In genomic region chr1:150259758-150260669, GRCh38 we compare ENCODE assay signal across 1 cellular context.
TF ChIP-seq lines count a peak whose summit lies in the region.

No MANE protein-coding gene starts in this region.

TF ChIP-seq in HepG2, 621 proteins besides CTCF, POLR2A, EP300 and RAD21 (continues in another document):
- TF ChIP-seq PRDM10 (CRISPR knock-in tag; IDR thresholded peaks at IDR 0.05; ENCODE audit: low read depth) = 0 out of 2 replicates have a peak, but pooled peaks have one; percentile 38
- peak; percentile 93 for TF ChIP-seq SIX1 (CRISPR knock-in tag; IDR thresholded peaks at IDR 0.05; ENCODE audit: borderline replicate concordance)
- TF ChIP-seq ZSCAN25 (CRISPR knock-in tag; IDR thresholded peaks at IDR 0.05) = peak; percentile 51; the same call in 1 of the 2 replicates
- no peak for TF ChIP-seq ZNF850 (CRISPR knock-in tag; conservative IDR thresholded peaks at IDR 0.05)
- peak; percentile 51; the same call in 1 of the 2 replicates for TF ChIP-seq SOX5 (CRISPR knock-in tag; IDR thresholded peaks at IDR 0.05; ENCODE audit: borderline replicate concordance)
- no peak; the same call in 1 of the 2 replicates for TF ChIP-seq TBX2 (CRISPR knock-in tag; IDR thresholded peaks at IDR 0.05; ENCODE audit: borderline replicate concordance)
- no peak for TF ChIP-seq HNRNPH1 (optimal IDR thresholded peaks at IDR 0.05; ENCODE audit: low read depth, low read length)
- peak; percentile 21; the same call in 1 of the 2 replicates for TF ChIP-seq ZFX (CRISPR knock-in tag; IDR thresholded peaks at IDR 0.05; ENCODE audit: low read depth)
- TF ChIP-seq THAP11 (CRISPR knock-in tag; IDR thresholded peaks at IDR 0.05) = 0 out of 2 replicates have a peak, but pooled peaks have one; percentile 31
- peak; percentile 49; the same call in 1 of the 2 replicates for TF ChIP-seq ZNF788 (CRISPR knock-in tag; IDR thresholded peaks at IDR 0.05; ENCODE audit: borderline replicate concordance)
- TF ChIP-seq SKIL (CRISPR knock-in tag; IDR thresholded peaks at IDR 0.05; ENCODE audit: borderline replicate concordance) = no peak
- no peak for TF ChIP-seq ZBTB43 (CRISPR knock-in tag; conservative IDR thresholded peaks at IDR 0.05)
- 0 out of 2 replicates have a peak, but pooled peaks have one; percentile 23 for TF ChIP-seq HOXA3 (CRISPR knock-in tag; IDR thresholded peaks at IDR 0.05)
- peak; percentile 27; the same call in 1 of the 2 replicates for TF ChIP-seq ZGPAT (CRISPR knock-in tag; IDR thresholded peaks at IDR 0.05)
- TF ChIP-seq ZFP36L1 (CRISPR knock-in tag; IDR thresholded peaks at IDR 0.05) = no peak
- TF ChIP-seq SPEN (CRISPR knock-in tag; IDR thresholded peaks at IDR 0.05; ENCODE audit: low read depth) = 0 out of 2 replicates have a peak, but pooled peaks have one; percentile 23
- TF ChIP-seq GATAD2A (CRISPR knock-in tag; IDR thresholded peaks at IDR 0.05) = peak; percentile 47; the same call in 1 of the 2 replicates
- no peak for TF ChIP-seq SOX6 (IDR thresholded peaks at IDR 0.05)
- TF ChIP-seq SOX6 (CRISPR knock-in tag; IDR thresholded peaks at IDR 0.05) = peak; percentile 65
- peak; percentile 72 for TF ChIP-seq SP5 (CRISPR knock-in tag; IDR thresholded peaks at IDR 0.05; ENCODE audit: borderline replicate concordance, low read depth)
- TF ChIP-seq ZBTB26 (CRISPR knock-in tag; IDR thresholded peaks at IDR 0.05; ENCODE audit: borderline replicate concordance) = 0 out of 2 replicates have a peak, but pooled peaks have one; percentile 23
- TF ChIP-seq ZSCAN29 (CRISPR knock-in tag; conservative IDR thresholded peaks at IDR 0.05) = no peak
- peak; percentile 26; the same call in 1 of the 2 replicates for TF ChIP-seq GMEB1 (CRISPR knock-in tag; IDR thresholded peaks at IDR 0.05; ENCODE audit: borderline replicate concordance)
- TF ChIP-seq ZBTB49 (CRISPR knock-in tag; IDR thresholded peaks at IDR 0.05; ENCODE audit: borderline replicate concordance) = no peak
- TF ChIP-seq ZNF331 (CRISPR knock-in tag; IDR thresholded peaks at IDR 0.05) = peak; percentile 57; the same call in 1 of the 2 replicates
- TF ChIP-seq CREBL2 (CRISPR knock-in tag; IDR thresholded peaks at IDR 0.05; ENCODE audit: borderline replicate concordance) = no peak
- TF ChIP-seq ARID5B (CRISPR knock-in tag; IDR thresholded peaks at IDR 0.05) = 0 out of 2 replicates have a peak, but pooled peaks have one; percentile 33
- TF ChIP-seq XRCC5 (optimal IDR thresholded peaks at IDR 0.05; ENCODE audit: low read length) = peak; percentile 61
- TF ChIP-seq FOXA3 (CRISPR knock-in tag; IDR thresholded peaks at IDR 0.05) = 0 out of 2 replicates have a peak, but pooled peaks have one; percentile 24
- TF ChIP-seq TARDBP (CRISPR knock-in tag; IDR thresholded peaks at IDR 0.05) = 0 out of 2 replicates have a peak, but pooled peaks have one; percentile 20
- TF ChIP-seq ARHGAP35 (CRISPR knock-in tag; IDR thresholded peaks at IDR 0.05; ENCODE audit: borderline replicate concordance) = 0 out of 2 replicates have a peak, but pooled peaks have one; percentile 40
- no peak for TF ChIP-seq SATB2 (CRISPR knock-in tag; IDR thresholded peaks at IDR 0.05)
- TF ChIP-seq ZMYM4 (CRISPR knock-in tag; IDR thresholded peaks at IDR 0.05) = peak; percentile 32; the same call in 1 of the 2 replicates
- peak; percentile 47 for TF ChIP-seq TEAD3 (CRISPR knock-in tag; optimal IDR thresholded peaks at IDR 0.05; ENCODE audit: borderline replicate concordance)
- no peak for TF ChIP-seq MAFG (CRISPR knock-in tag; IDR thresholded peaks at IDR 0.05)
- no peak for TF ChIP-seq LCORL (IDR thresholded peaks at IDR 0.05)
- TF ChIP-seq LCORL (CRISPR knock-in tag; IDR thresholded peaks at IDR 0.05) = peak; percentile 91
- no peak for TF ChIP-seq NR2F6 (IDR thresholded peaks at IDR 0.05)
- peak; percentile 31; the same call in 1 of the 2 replicates for TF ChIP-seq NR2F6 (CRISPR knock-in tag; IDR thresholded peaks at IDR 0.05)
- peak; percentile 97 for TF ChIP-seq SIX4 (CRISPR knock-in tag; IDR thresholded peaks at IDR 0.05)
